8 cellular contexts compared by ENCODE assay signal in genomic region chr7:29102554-29103151, GRCh38. TPM values are rescaled to one million over a fixed set of nuclear protein-coding genes. Genes with fewer than 3 reads are reported as not detected.
A peak's percentile ranks its signal among the peaks of the same experiment; 100 is the strongest.
DNase-seq lines count a peak whose midpoint lies in the region; ATAC-seq, FAIRE-seq and TF ChIP-seq lines count a peak whose summit lies in the region.

No MANE protein-coding gene starts in this region.

- peak; percentile 55 for DNase-seq in EL
- peak; percentile 34 for DNase-seq in HTR-8/SVneo (ENCODE audit: insufficient read length, low spot score)
- DNase-seq in RKO (ENCODE audit: low spot score), result peak; percentile 43
- peak; percentile 77 to 90 for DNase-seq in cardiac fibroblast (ENCODE audit: low read depth in 2 of 2)
- DNase-seq in kidney glomerular epithelial cell (lab: John Stamatoyannopoulos, UW), result peak; percentile 33
- DNase-seq in stimulated activated naive CD8-positive, alpha-beta T cell treated with anti-CD3 and anti-CD28 coated beads, Interleukin-15, Interleukin-2, amounts not matched to agents 100 U/mL and 50 U/mL, for 24 hours, result peak; percentile 43
- DNase-seq in cerebellum (ENCODE audit: low spot score), result no peak

- no peak for FAIRE-seq in HTR-8/SVneo (lab: Jason Lieb, UNC)

- H3K4me3 ChIP-seq in cardiac fibroblast (replicated peaks in 1 of 2; ENCODE audit: low read depth in 2 of 2, low read length in 2 of 2), result no peak overlapping the region

- TF ChIP-seq CTCF in cardiac fibroblast (IDR thresholded peaks at IDR 0.05; ENCODE audit: low read depth, low read length), result peak; percentile 72

- no peak for ATAC-seq in stimulated activated naive CD8-positive, alpha-beta T cell treated with anti-CD3 and anti-CD28 coated beads, Interleukin-15, Interleukin-2, amounts not matched to agents 100 U/mL and 50 U/mL, for 24 hours
- ATAC-seq in activated CD4-positive, CD25-positive, alpha-beta regulatory T cell treated with anti-CD3 and anti-CD28 coated beads, Interleukin-2, amount 50 U/mL, for 24 hours, result no peak

RNA-seq across cellular contexts. Expression of gene CPVL, which starts 43.7 kb away (rescaled TPM):
- 7.8 TPM for total RNA-seq in cerebellum
